Comparison of ENCODE assay signal across 12 cellular contexts in genomic region chr19:39156230-39156890, GRCh38. TPM values are rescaled to one million over a fixed set of nuclear protein-coding genes. Genes with fewer than 3 reads are reported as not detected.
DNase-seq lines count a peak whose midpoint lies in the region; ATAC-seq, FAIRE-seq and TF ChIP-seq lines count a peak whose summit lies in the region.
"Had no signal": no experiment of that assay in that cellular context is flagged by ENCODE, and none has a peak within 500 bp of the region (broad histone marks: within the 10 kb centered on the region; RNA-seq: fewer than 3 reads in every experiment).

No MANE protein-coding gene starts in this region.

- H3K27ac ChIP-seq in GM23248 = no peak overlapping the region
- no peak overlapping the region for H3K27ac ChIP-seq in astrocyte (ENCODE audit: low read depth, low read length)
- H3K27ac ChIP-seq in suprapubic skin = peak overlapping the region; percentile 75
- H3K27ac ChIP-seq in tibial artery = no peak overlapping the region
- H3K27ac ChIP-seq: HL-60 had no signal

- H3K9ac ChIP-seq in GM23248 (peak overlapping the region; percentile 33; the same call in 1 of the 2 replicates), astrocyte (ENCODE audit: low read length) (peak overlapping the region; percentile 46)

- H3K9me3 ChIP-seq in GM23248 (ENCODE audit: low read depth) (no peaks in the 10 kb centered on the region), astrocyte (ENCODE audit: insufficient read depth, low read depth, low read length) (no peaks in the 10 kb centered on the region), suprapubic skin (no peaks in the 10 kb centered on the region), tibial artery (no peaks in the 10 kb centered on the region)

- H3K36me3 Mint-ChIP-seq in astrocyte (ENCODE audit: low read depth, unreplicated experiment) = peaks cover 12% of the 10 kb centered on the region
- H3K36me3 Mint-ChIP-seq: activated naive CD8-positive, alpha-beta T cell had no signal

- no peaks in the 10 kb centered on the region for H3K9me3 Mint-ChIP-seq in astrocyte (ENCODE audit: unreplicated experiment)
- H3K9me3 Mint-ChIP-seq: stimulated activated naive B cell treated with anti-CD40 and anti-IgM and Interleukin-4, amounts not matched to agents 10 μg/mL and 1 μg/mL and 100 μg/mL, for 72 hours had no signal

- H3K4me3 ChIP-seq in GM23248 (no peak overlapping the region), astrocyte (ENCODE audit: insufficient read depth, low read depth, low read length) (peak overlapping the region; percentile 33), suprapubic skin (peak overlapping the region; percentile 19), tibial artery (no peak overlapping the region)

- H3K27me3 ChIP-seq in GM23248 (replicated peaks; ENCODE audit: insufficient read depth) (no peaks in the 10 kb centered on the region), astrocyte (ENCODE audit: insufficient read depth, low read length) (no peaks in the 10 kb centered on the region), suprapubic skin (no peaks in the 10 kb centered on the region), tibial artery (no peaks in the 10 kb centered on the region)

- H3K36me3 ChIP-seq in GM23248 (ENCODE audit: low read depth) (no peaks in the 10 kb centered on the region), astrocyte (ENCODE audit: insufficient read depth, low read length) (no peaks in the 10 kb centered on the region), suprapubic skin (no peaks in the 10 kb centered on the region), tibial artery (peaks cover 0 to 4% (median 0%) of the 10 kb centered on the region in 3 donors)

- no peak overlapping the region for H3K27ac Mint-ChIP-seq in astrocyte (ENCODE audit: unreplicated experiment)
- H3K27ac Mint-ChIP-seq: activated naive CD8-positive, alpha-beta T cell had no signal

- 26 to 30% methylated on average over 15 to 17 of the region's 17 CpGs for WGBS in GM23248 (ENCODE audit: low coverage in 1 of 2, low lambda C conversion rate in 2 of 2, missing lambda C conversion rate in 2 of 2), 2 experiments
- WGBS in suprapubic skin = 61% methylated on average over 3 of the region's 17 CpGs

- H2AFZ ChIP-seq in GM23248 = no peak overlapping the region
- no peak overlapping the region for H2AFZ ChIP-seq in astrocyte (ENCODE audit: low read depth, low read length)

- peaks cover 4% of the 10 kb centered on the region; the same call in 1 of the 2 replicates for H4K20me1 ChIP-seq in GM23248 (ENCODE audit: insufficient read depth)
- peaks cover 75% of the 10 kb centered on the region for H4K20me1 ChIP-seq in astrocyte (ENCODE audit: insufficient read depth, low read length)

- peaks cover 33% of the 10 kb centered on the region for H3K4me1 Mint-ChIP-seq in astrocyte (ENCODE audit: low read depth, unreplicated experiment)

- H3K27me3 Mint-ChIP-seq in astrocyte (ENCODE audit: low read depth, unreplicated experiment) = no peaks in the 10 kb centered on the region
- H3K27me3 Mint-ChIP-seq: activated naive CD8-positive, alpha-beta T cell; stimulated activated naive B cell treated with anti-CD40 and anti-IgM and Interleukin-4, amounts not matched to agents 10 μg/mL and 1 μg/mL and 100 μg/mL, for 72 hours had no signal

- H3K9me2 ChIP-seq in GM23248 (ENCODE audit: insufficient read depth) = no peaks in the 10 kb centered on the region

- TF ChIP-seq CTCF in astrocyte (IDR thresholded peaks at IDR 0.05; ENCODE audit: insufficient read depth, low read depth, low read length) (no peak), suprapubic skin (IDR thresholded peaks at IDR 0.05) (no peak), tibial artery (IDR thresholded peaks at IDR 0.05) (no peak)

- FAIRE-seq in astrocyte (lab: Jason Lieb, UNC) = no peak

- no peaks in the 10 kb centered on the region for H3F3A ChIP-seq in GM23248 (ENCODE audit: insufficient read depth)

- H3K4me1 ChIP-seq in GM23248 (ENCODE audit: insufficient read depth) (peaks cover 8% of the 10 kb centered on the region; the same call in 1 of the 2 replicates), astrocyte (ENCODE audit: insufficient read depth, low read length) (peaks cover 17% of the 10 kb centered on the region), suprapubic skin (peaks cover 76% of the 10 kb centered on the region), tibial artery (peaks cover 0 to 78% (median 34%) of the 10 kb centered on the region in 4 donors)

- H3K4me2 ChIP-seq in GM23248 (ENCODE audit: unreplicated experiment) = no peak overlapping the region
- H3K4me2 ChIP-seq in astrocyte (ENCODE audit: low read length) = peak overlapping the region; percentile 82

- DNase-seq in GM23248 (peak; percentile 72), astrocyte (ENCODE audit: low read depth) (peak; percentile 20), left colon (no peak), suprapubic skin (ENCODE audit: low spot score in 2 of 2) (no peak), tibial artery (no peak), NCI-H526 treated with DMSO at 0.1 percent for 48 hours (lab: John Stamatoyannopoulos, UW) (no peak), NCI-H2196 treated with DMSO at 0.1 percent for 48 hours (lab: John Stamatoyannopoulos, UW; ENCODE audit: unreplicated experiment) (no peak)
- DNase-seq: NCI-H2029; RPMI8226; stimulated activated naive B cell treated with anti-CD40 and anti-IgM and Interleukin-4, amounts not matched to agents 10 μg/mL and 1 μg/mL and 100 μg/mL, for 72 hours had no signal

- TF ChIP-seq EP300 in suprapubic skin (IDR thresholded peaks at IDR 0.05) = no peak

- in situ Hi-C loops in GM23248 (cut with MboI) = no loop called here

- H3K4me3 Mint-ChIP-seq in astrocyte (ENCODE audit: unreplicated experiment) = peak overlapping the region; percentile 66
- H3K4me3 Mint-ChIP-seq: activated naive CD8-positive, alpha-beta T cell; stimulated activated naive B cell treated with anti-CD40 and anti-IgM and Interleukin-4, amounts not matched to agents 10 μg/mL and 1 μg/mL and 100 μg/mL, for 72 hours had no signal

- intact Hi-C loops in left colon (cut with DNase I, micrococcal nuclease) (no loop called here), tibial artery (cut with DNase I; ENCODE audit: low total_unique reads) (no loop called here)

- ATAC-seq in left colon = peak; percentile 27
- ATAC-seq: stimulated activated naive B cell treated with anti-CD40 and anti-IgM and Interleukin-4, amounts not matched to agents 10 μg/mL and 1 μg/mL and 100 μg/mL, for 72 hours had no signal

- H3K79me2 ChIP-seq in GM23248 (ENCODE audit: insufficient read depth) (peaks cover 86% of the 10 kb centered on the region), astrocyte (ENCODE audit: insufficient read depth, low read length) (peaks cover 69% of the 10 kb centered on the region)

- no peak for TF ChIP-seq POLR2A in suprapubic skin (IDR thresholded peaks at IDR 0.05)

RNA-seq across cellular contexts. Expression of gene PAK4, which starts 30.8 kb away (rescaled TPM):
- total RNA-seq in GM23248 (2014; rRNA removed; shearing (Covaris generic)) = 6.8 and 10.9 TPM in 2 replicates
- polyA plus RNA-seq in GM23248 (2016; fragmentation: Nextera tagmentation; extraction: Ambion mirVana) = 20.1 and 21.1 TPM in 2 replicates
- total RNA-seq in astrocyte (48.0 and 51.1 TPM in 2 replicates), left colon (10 to 100 TPM; 85.0 to 96.9 TPM), suprapubic skin (10 to 100 TPM; 20.7 to 25.3 (median 23.6) TPM)

RNA-seq across cellular contexts. Expression of gene NCCRP1, which starts 40.4 kb away (rescaled TPM):
- not detected in 2 replicates for total RNA-seq in GM23248 (2014; rRNA removed; shearing (Covaris generic))
- polyA plus RNA-seq in GM23248 (2016; fragmentation: Nextera tagmentation; extraction: Ambion mirVana) = not detected in 2 replicates
- total RNA-seq in astrocyte (not detected in 2 replicates), left colon (not detected), suprapubic skin (100 to 1,000 TPM in 3 of 4 donors, 10 to 100 TPM in 1; 32.7 to 420 (median 277) TPM)

RNA-seq across cellular contexts. Expression of gene SYCN, which starts 47.7 kb away (rescaled TPM):
- total RNA-seq in GM23248 (2014; rRNA removed; shearing (Covaris generic)) = not detected in 2 replicates
- not detected in 2 replicates for polyA plus RNA-seq in GM23248 (2016; fragmentation: Nextera tagmentation; extraction: Ambion mirVana)
- total RNA-seq in astrocyte = not detected in 2 replicates
- total RNA-seq in left colon = not detected
- not detected for total RNA-seq in suprapubic skin

Comparison
In these comparisons a context has a peak if more than half of its experiments do, and no peak if none do; other contexts are left out.
1. DNase-seq: peak in GM23248 (single experiment) and astrocyte (single experiment); none in left colon (0 of 2), suprapubic skin (0 of 2), tibial artery (0 of 2), NCI-H526 treated with DMSO at 0.1 percent for 48 hours (single experiment) and NCI-H2196 treated with DMSO at 0.1 percent for 48 hours (single experiment).
2. H3K4me3 ChIP-seq: peak in astrocyte (single experiment) and suprapubic skin (single experiment); none in GM23248 (single experiment) and tibial artery (0 of 2).
3. RNA of gene NCCRP1, which starts 40.4 kb away (total RNA-seq): 32.7 to 420 TPM in suprapubic skin; not detected in astrocyte, not detected in left colon and not detected in GM23248; every median in the first group is over 10 times any median in the second.